30 cellular contexts compared by ENCODE assay signal in genomic region chr17:30992551-30992950, GRCh38.
"Had no signal": no experiment of that assay in that cellular context is flagged by ENCODE, and none has a peak within 500 bp of the region (broad histone marks: within the 10 kb centered on the region; RNA-seq: fewer than 3 reads in every experiment).

No MANE protein-coding gene starts in this region.

- H3K27ac Mint-ChIP-seq: activated naive CD4-positive, alpha-beta T cell treated with anti-CD3 and anti-CD28 coated beads for 36 hours; activated naive CD8-positive, alpha-beta T cell treated with anti-CD3 and anti-CD28 coated beads for 36 hours; stimulated activated effector memory CD8-positive, alpha-beta T cell treated with anti-CD3 and anti-CD28 coated beads, Interleukin-12 subunit alpha, Interleukin-12 subunit beta, amount 100 ng/mL, for 72 hours; stimulated activated naive CD8-positive, alpha-beta T cell treated with anti-CD3 and anti-CD28 coated beads, Interleukin-15, amount 100 ng/mL, for 72 hours; type B pancreatic cell had no signal

- H3K4me3 ChIP-seq: adrenal gland, colonic mucosa, dorsolateral prefrontal cortex, gastroesophageal sphincter, hepatocyte, pancreas, prostate gland, skin epidermis, vagina had no signal

- H3K4me2 ChIP-seq: hepatocyte had no signal

- H3K27me3 ChIP-seq: adrenal gland, colonic mucosa, dorsolateral prefrontal cortex, gastroesophageal sphincter, hepatocyte, pancreas, vagina had no signal

- H3K79me2 ChIP-seq: hepatocyte had no signal

- H3K36me3 ChIP-seq: colonic mucosa, prostate gland had no signal

- H3K4me1 ChIP-seq: adrenal gland, colonic mucosa, gastroesophageal sphincter, pancreas, prostate gland, vagina had no signal

- H3K27ac ChIP-seq: adrenal gland, colonic mucosa, dorsolateral prefrontal cortex, gastroesophageal sphincter, hepatocyte, pancreas, prostate gland, skin epidermis, vagina had no signal

- H3K27me3 Mint-ChIP-seq: activated naive CD8-positive, alpha-beta T cell treated with anti-CD3 and anti-CD28 coated beads for 36 hours; central memory CD8-positive, alpha-beta T cell; stimulated activated naive CD8-positive, alpha-beta T cell treated with anti-CD3 and anti-CD28 coated beads, Interleukin-15, amount 100 ng/mL, for 72 hours; type B pancreatic cell had no signal

- DNase-seq: activated CD4-positive, alpha-beta T cell treated with anti-CD3 and anti-CD28 coated beads for 48 hours; activated CD4-positive, alpha-beta T cell treated with anti-CD3 and anti-CD28 coated beads, Interleukin-2, amount 50 U/mL, for 48 hours; activated CD8-positive, alpha-beta memory T cell treated with anti-CD3 and anti-CD28 coated beads for 24 hours; activated effector memory CD4-positive, alpha-beta T cell treated with anti-CD3 and anti-CD28 coated beads, Interleukin-2, amount 50 U/mL, for 16 hours; activated naive CD4-positive, alpha-beta T cell treated with anti-CD3 and anti-CD28 coated beads for 36 hours; activated naive CD8-positive, alpha-beta T cell treated with anti-CD3 and anti-CD28 coated beads for 36 hours; adrenal gland; aorta; colonic mucosa; dorsolateral prefrontal cortex; effector memory CD4-positive, alpha-beta T cell; erythroblast; left cardiac atrium; mammary epithelial cell; nucleus accumbens; pancreas; retina; stimulated activated CD4-positive, alpha-beta T cell treated with anti-CD3 and anti-CD28 coated beads, Interleukin-4, amount 100 ng/mL, for 24 hours; stimulated activated naive CD8-positive, alpha-beta T cell treated with anti-CD3 and anti-CD28 coated beads, Interleukin-15, amount 100 ng/mL, for 72 hours; substantia nigra had no signal

- H3K9me3 ChIP-seq: adrenal gland, colonic mucosa, gastroesophageal sphincter, pancreas, prostate gland, vagina had no signal

- ATAC-seq: gastroesophageal sphincter; left cardiac atrium; pancreas; sciatic nerve; stimulated activated effector memory CD8-positive, alpha-beta T cell treated with anti-CD3 and anti-CD28 coated beads, Interleukin-12 subunit alpha, Interleukin-12 subunit beta, amount 100 ng/mL, for 72 hours; stimulated activated naive CD8-positive, alpha-beta T cell treated with anti-CD3 and anti-CD28 coated beads, Interleukin-15, amount 100 ng/mL, for 72 hours had no signal

- FAIRE-seq: keratinocyte, pancreas had no signal

- H3K4me1 Mint-ChIP-seq: activated naive CD8-positive, alpha-beta T cell treated with anti-CD3 and anti-CD28 coated beads for 36 hours; central memory CD8-positive, alpha-beta T cell; stimulated activated effector memory CD8-positive, alpha-beta T cell treated with anti-CD3 and anti-CD28 coated beads, Interleukin-12 subunit alpha, Interleukin-12 subunit beta, amount 100 ng/mL, for 72 hours; stimulated activated naive CD8-positive, alpha-beta T cell treated with anti-CD3 and anti-CD28 coated beads, Interleukin-15, amount 100 ng/mL, for 72 hours had no signal

- H2AFZ ChIP-seq: hepatocyte had no signal

- H3K9me3 Mint-ChIP-seq: activated naive CD4-positive, alpha-beta T cell treated with anti-CD3 and anti-CD28 coated beads for 36 hours; activated naive CD8-positive, alpha-beta T cell treated with anti-CD3 and anti-CD28 coated beads for 36 hours; central memory CD8-positive, alpha-beta T cell; stimulated activated effector memory CD8-positive, alpha-beta T cell treated with anti-CD3 and anti-CD28 coated beads, Interleukin-12 subunit alpha, Interleukin-12 subunit beta, amount 100 ng/mL, for 72 hours; stimulated activated naive CD8-positive, alpha-beta T cell treated with anti-CD3 and anti-CD28 coated beads, Interleukin-15, amount 100 ng/mL, for 72 hours; type B pancreatic cell had no signal

- H3K4me3 Mint-ChIP-seq: activated naive CD4-positive, alpha-beta T cell treated with anti-CD3 and anti-CD28 coated beads for 36 hours; activated naive CD8-positive, alpha-beta T cell treated with anti-CD3 and anti-CD28 coated beads for 36 hours; central memory CD8-positive, alpha-beta T cell; stimulated activated effector memory CD8-positive, alpha-beta T cell treated with anti-CD3 and anti-CD28 coated beads, Interleukin-12 subunit alpha, Interleukin-12 subunit beta, amount 100 ng/mL, for 72 hours; stimulated activated naive CD8-positive, alpha-beta T cell treated with anti-CD3 and anti-CD28 coated beads, Interleukin-15, amount 100 ng/mL, for 72 hours; type B pancreatic cell had no signal
